ENCODE assay signal across 18 cellular contexts in the genomic region with DNA sequence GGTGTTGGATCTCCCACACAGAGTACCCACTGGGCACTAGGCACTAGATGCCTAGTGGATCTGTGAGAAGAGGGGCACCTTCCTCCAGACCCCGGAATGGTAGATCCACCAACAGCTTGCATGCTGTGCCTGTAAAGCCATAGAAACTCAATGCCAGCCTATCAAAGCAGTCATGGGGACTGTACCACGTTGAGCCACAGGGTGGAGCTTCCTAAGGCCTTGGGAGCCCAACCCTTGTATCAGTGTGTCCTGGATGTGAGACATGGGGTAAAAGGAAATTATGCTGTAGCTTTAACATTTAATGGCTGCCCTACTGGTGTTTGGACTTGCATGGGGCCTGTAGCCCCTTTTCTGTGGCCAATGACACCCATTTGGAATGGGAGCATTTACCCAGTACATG.
DNase-seq lines count a peak whose midpoint lies in the region; ATAC-seq lines count a peak whose summit lies in the region.
"Had no signal": no experiment of that assay in that cellular context is flagged by ENCODE, and none has a peak within 500 bp of the region (broad histone marks: within the 10 kb centered on the region; RNA-seq: fewer than 3 reads in every experiment).

No MANE protein-coding gene starts in this region.

- H3K4me1 Mint-ChIP-seq in activated naive CD4-positive, alpha-beta T cell treated with anti-CD3 and anti-CD28 coated beads, Interleukin-2, amount 10 ng/mL, durations not matched to agents 7 days and 5 days: peaks cover 6% of the 10 kb centered on the region
- H3K4me1 Mint-ChIP-seq in immature natural killer cell: no peaks in the 10 kb centered on the region

- ATAC-seq in HG02588 (IDR thresholded peaks at IDR 0.05; ENCODE audit: unreplicated experiment) (no peak), GM18517 (IDR thresholded peaks at IDR 0.05; ENCODE audit: unreplicated experiment) (no peak)
- ATAC-seq: lower lobe of right lung; naive thymus-derived CD8-positive, alpha-beta T cell; stimulated activated naive CD8-positive, alpha-beta T cell treated with anti-CD3 and anti-CD28 coated beads, Interleukin-15, amount 100 ng/mL, for 72 hours had no signal

- H3K9me3 ChIP-seq in SK-N-MC (ENCODE audit: low read depth, low read length): no peaks in the 10 kb centered on the region
- H3K9me3 ChIP-seq: BLaER1, lower lobe of right lung, prostate gland had no signal

- DNase-seq in activated naive CD4-positive, alpha-beta T cell treated with anti-CD3 and anti-CD28 coated beads, Interleukin-2, amount 10 ng/mL, durations not matched to agents 7 days and 5 days: peak; percentile 30
- no peak for DNase-seq in activated naive CD4-positive, alpha-beta T cell (lab: John Stamatoyannopoulos, UW)
- DNase-seq in Kasumi-1 (lab: John Stamatoyannopoulos, UW) (peak; percentile 10 to 24), SK-N-MC (ENCODE audit: low read depth, low spot score) (no peak), immature natural killer cell (no peak)
- DNase-seq: activated CD4-positive, alpha-beta T cell treated with anti-CD3 and anti-CD28 coated beads for 48 hours; anterior cingulate cortex; foreskin melanocyte; lower lobe of right lung; naive thymus-derived CD8-positive, alpha-beta T cell; NCI-H446; stimulated activated CD4-positive, alpha-beta T cell treated with anti-CD3 and anti-CD28 coated beads, Interleukin-12 subunit alpha, Interleukin-12 subunit beta, amount 100 ng/mL, for 4 hours; stimulated activated naive CD8-positive, alpha-beta T cell treated with anti-CD3 and anti-CD28 coated beads, Interleukin-15, amount 100 ng/mL, for 72 hours; T-helper 9 cell had no signal

- no peak overlapping the region for H3K4me3 ChIP-seq in SK-N-MC
- H3K4me3 ChIP-seq: BLaER1, lower lobe of right lung, prostate gland had no signal

- H3K9ac ChIP-seq in SK-N-MC (ENCODE audit: insufficient read length): no peak overlapping the region
- H3K9ac ChIP-seq: BLaER1 had no signal

- CTCF ChIA-PET in activated naive CD4-positive, alpha-beta T cell treated with anti-CD3 and anti-CD28 coated beads, Interleukin-2, amount 10 ng/mL, durations not matched to agents 7 days and 5 days (lab: Charles Lee): interaction anchor here (1.5 to 2.0 kb wide), 3 partner anchors 41 to 96 kb away, joined by 4 to 5 read pairs (median 4); no protein-coding TSS in a partner anchor

- H3K27me3 Mint-ChIP-seq in activated naive CD4-positive, alpha-beta T cell treated with anti-CD3 and anti-CD28 coated beads, Interleukin-2, amount 10 ng/mL, durations not matched to agents 7 days and 5 days: peaks cover 26% of the 10 kb centered on the region
- peaks cover 2 to 10% (median 5%) of the 10 kb centered on the region in 3 donors for H3K27me3 Mint-ChIP-seq in immature natural killer cell (ENCODE audit: low read depth in 3 of 3)
- H3K27me3 Mint-ChIP-seq: stimulated activated naive CD8-positive, alpha-beta T cell treated with anti-CD3 and anti-CD28 coated beads, Interleukin-15, amount 100 ng/mL, for 72 hours had no signal

- H3K27ac ChIP-seq in SK-N-MC: peak overlapping the region; percentile 90
- H3K27ac ChIP-seq: BLaER1, lower lobe of right lung, prostate gland had no signal

- H3K4me3 Mint-ChIP-seq in activated naive CD4-positive, alpha-beta T cell treated with anti-CD3 and anti-CD28 coated beads, Interleukin-2, amount 10 ng/mL, durations not matched to agents 7 days and 5 days: no peak overlapping the region
- no peak overlapping the region for H3K4me3 Mint-ChIP-seq in immature natural killer cell
- H3K4me3 Mint-ChIP-seq: naive thymus-derived CD8-positive, alpha-beta T cell; stimulated activated naive CD8-positive, alpha-beta T cell treated with anti-CD3 and anti-CD28 coated beads, Interleukin-15, amount 100 ng/mL, for 72 hours had no signal

- H3K36me3 ChIP-seq in SK-N-MC (ENCODE audit: insufficient read depth, low read length): peaks cover 12% of the 10 kb centered on the region
- H3K36me3 ChIP-seq: BLaER1, lower lobe of right lung, prostate gland had no signal

- no peak overlapping the region for H3K27ac Mint-ChIP-seq in activated naive CD4-positive, alpha-beta T cell treated with anti-CD3 and anti-CD28 coated beads, Interleukin-2, amount 10 ng/mL, durations not matched to agents 7 days and 5 days
- no peak overlapping the region for H3K27ac Mint-ChIP-seq in immature natural killer cell
- H3K27ac Mint-ChIP-seq: naive thymus-derived CD8-positive, alpha-beta T cell had no signal

- no peaks in the 10 kb centered on the region for H3K9me3 Mint-ChIP-seq in activated naive CD4-positive, alpha-beta T cell treated with anti-CD3 and anti-CD28 coated beads, Interleukin-2, amount 10 ng/mL, durations not matched to agents 7 days and 5 days
- no peaks in the 10 kb centered on the region for H3K9me3 Mint-ChIP-seq in immature natural killer cell
- H3K9me3 Mint-ChIP-seq: naive thymus-derived CD8-positive, alpha-beta T cell; stimulated activated naive CD8-positive, alpha-beta T cell treated with anti-CD3 and anti-CD28 coated beads, Interleukin-15, amount 100 ng/mL, for 72 hours had no signal

- no peaks in the 10 kb centered on the region for H3K36me3 Mint-ChIP-seq in activated naive CD4-positive, alpha-beta T cell treated with anti-CD3 and anti-CD28 coated beads, Interleukin-2, amount 10 ng/mL, durations not matched to agents 7 days and 5 days
- H3K36me3 Mint-ChIP-seq in immature natural killer cell: no peaks in the 10 kb centered on the region
- H3K36me3 Mint-ChIP-seq: naive thymus-derived CD8-positive, alpha-beta T cell had no signal

Comparison
In these comparisons a context has a peak if more than half of its experiments do, and no peak if none do; other contexts are left out.
1. DNase-seq: peak in activated naive CD4-positive, alpha-beta T cell treated with anti-CD3 and anti-CD28 coated beads, Interleukin-2, amount 10 ng/mL, durations not matched to agents 7 days and 5 days (single experiment) and Kasumi-1 (2 of 2); none in activated naive CD4-positive, alpha-beta T cell (0 of 4), SK-N-MC (single experiment) and immature natural killer cell (0 of 3).